In genomic region chr19:13732337-13732736, GRCh38 we compare ENCODE assay signal across 9 cellular contexts. TPM values are rescaled to one million over a fixed set of nuclear protein-coding genes. Genes with fewer than 3 reads are reported as not detected.
DNase-seq lines count a peak whose midpoint lies in the region; ATAC-seq and TF ChIP-seq lines count a peak whose summit lies in the region.
"Had no signal": no experiment of that assay in that cellular context is flagged by ENCODE, and none has a peak within 500 bp of the region (broad histone marks: within the 10 kb centered on the region; RNA-seq: fewer than 3 reads in every experiment).

No MANE protein-coding gene starts in this region.

- POLR2A ChIA-PET in activated CD4-positive, alpha-beta T cell treated with anti-CD3 and anti-CD28 coated beads, Interleukin-2, amount 10 ng/mL, durations not matched to agents 7 days and 5 days (lab: Charles Lee): no interaction called here

- peaks cover 18% of the 10 kb centered on the region for H3K4me1 Mint-ChIP-seq in activated CD4-positive, alpha-beta T cell treated with anti-CD3 and anti-CD28 coated beads, Interleukin-2, amount 10 ng/mL, durations not matched to agents 7 days and 5 days
- peaks cover 23% of the 10 kb centered on the region for H3K4me1 Mint-ChIP-seq in stimulated activated effector memory CD8-positive, alpha-beta T cell treated with anti-CD3 and anti-CD28 coated beads, Interleukin-12 subunit alpha, Interleukin-12 subunit beta, amount 100 ng/mL, for 72 hours

- no peaks in the 10 kb centered on the region for H3K27me3 Mint-ChIP-seq in activated CD4-positive, alpha-beta T cell treated with anti-CD3 and anti-CD28 coated beads, Interleukin-2, amount 10 ng/mL, durations not matched to agents 7 days and 5 days

- no peak overlapping the region for H3K27ac Mint-ChIP-seq in activated CD4-positive, alpha-beta T cell treated with anti-CD3 and anti-CD28 coated beads, Interleukin-2, amount 10 ng/mL, durations not matched to agents 7 days and 5 days
- no peak overlapping the region for H3K27ac Mint-ChIP-seq in stimulated activated effector memory CD8-positive, alpha-beta T cell treated with anti-CD3 and anti-CD28 coated beads, Interleukin-12 subunit alpha, Interleukin-12 subunit beta, amount 100 ng/mL, for 72 hours

- CTCF ChIA-PET in activated CD4-positive, alpha-beta T cell treated with anti-CD3 and anti-CD28 coated beads, Interleukin-2, amount 10 ng/mL, durations not matched to agents 7 days and 5 days (lab: Charles Lee): interaction anchor here (1.2 to 1.4 kb wide), 3 partner anchors 11 to 404 kb away, joined by 3 to 6 read pairs (median 3); partner anchors contain the start of gene ASF1B

- H3K9me3 Mint-ChIP-seq in activated CD4-positive, alpha-beta T cell treated with anti-CD3 and anti-CD28 coated beads, Interleukin-2, amount 10 ng/mL, durations not matched to agents 7 days and 5 days: no peaks in the 10 kb centered on the region
- no peaks in the 10 kb centered on the region for H3K9me3 Mint-ChIP-seq in stimulated activated effector memory CD8-positive, alpha-beta T cell treated with anti-CD3 and anti-CD28 coated beads, Interleukin-12 subunit alpha, Interleukin-12 subunit beta, amount 100 ng/mL, for 72 hours

- H3K4me3 Mint-ChIP-seq in activated CD4-positive, alpha-beta T cell treated with anti-CD3 and anti-CD28 coated beads, Interleukin-2, amount 10 ng/mL, durations not matched to agents 7 days and 5 days: peak overlapping the region; percentile 82
- H3K4me3 Mint-ChIP-seq in stimulated activated effector memory CD8-positive, alpha-beta T cell treated with anti-CD3 and anti-CD28 coated beads, Interleukin-12 subunit alpha, Interleukin-12 subunit beta, amount 100 ng/mL, for 72 hours: peak overlapping the region; percentile 87

- TF ChIP-seq CTCF in WI38 (IDR thresholded peaks at IDR 0.05; ENCODE audit: low read depth, low read length) (no peak), fibroblast of the aortic adventitia (IDR thresholded peaks at IDR 0.05; ENCODE audit: insufficient read depth, low read length) (no peak)

- H3K4me3 ChIP-seq in WI38 (ENCODE audit: low read depth, low read length): peak overlapping the region; percentile 67
- H3K4me3 ChIP-seq in fibroblast of the aortic adventitia (ENCODE audit: low read depth, low read length): peak overlapping the region; percentile 85

- DNase-seq in activated CD4-positive, alpha-beta T cell treated with anti-CD3 and anti-CD28 coated beads, Interleukin-2, amount 10 ng/mL, durations not matched to agents 7 days and 5 days: no peak
- DNase-seq in activated CD4-positive, alpha-beta T cell treated with anti-CD3 and anti-CD28 coated beads, Interleukin-2, amount 50 U/mL, for 4 hours: no peak
- no peak for DNase-seq in fibroblast of the aortic adventitia (ENCODE audit: low read depth)
- no peak for DNase-seq in stimulated activated effector memory CD8-positive, alpha-beta T cell treated with anti-CD3 and anti-CD28 coated beads, Interleukin-12 subunit alpha, Interleukin-12 subunit beta, amount 100 ng/mL, for 72 hours (ENCODE audit: low spot score in 2 of 2)
- no peak for DNase-seq in CD1c-positive myeloid dendritic cell (ENCODE audit: extremely low spot score)
- DNase-seq in NCI-H146 (lab: John Stamatoyannopoulos, UW): no peak
- DNase-seq: foreskin melanocyte had no signal

- ATAC-seq in stimulated activated effector memory CD8-positive, alpha-beta T cell treated with anti-CD3 and anti-CD28 coated beads, Interleukin-12 subunit alpha, Interleukin-12 subunit beta, amount 100 ng/mL, for 72 hours: no peak
- no peak for ATAC-seq in HG03565 (IDR thresholded peaks at IDR 0.05; ENCODE audit: unreplicated experiment)

- H3K36me3 Mint-ChIP-seq in activated CD4-positive, alpha-beta T cell treated with anti-CD3 and anti-CD28 coated beads, Interleukin-2, amount 10 ng/mL, durations not matched to agents 7 days and 5 days (ENCODE audit: low read depth): no peaks in the 10 kb centered on the region
- H3K36me3 Mint-ChIP-seq in stimulated activated effector memory CD8-positive, alpha-beta T cell treated with anti-CD3 and anti-CD28 coated beads, Interleukin-12 subunit alpha, Interleukin-12 subunit beta, amount 100 ng/mL, for 72 hours: peaks cover 8% of the 10 kb centered on the region

RNA-seq across cellular contexts. Expression of gene MRI1, which starts 32.0 kb away (rescaled TPM):
- 10 to 100 TPM; 46.2 to 46.6 TPM for total RNA-seq in activated CD4-positive, alpha-beta T cell treated with anti-CD3 and anti-CD28 coated beads, Interleukin-2, amount 10 ng/mL, durations not matched to agents 7 days and 5 days
- total RNA-seq in fibroblast of the aortic adventitia (ENCODE audit: low replicate concordance): 24.0 and 71.3 TPM in 2 replicates

RNA-seq across cellular contexts. Expression of gene C19orf53, which starts 41.9 kb away (rescaled TPM):
- 10 to 100 TPM; 91.3 to 92.5 TPM for total RNA-seq in activated CD4-positive, alpha-beta T cell treated with anti-CD3 and anti-CD28 coated beads, Interleukin-2, amount 10 ng/mL, durations not matched to agents 7 days and 5 days
- 43.3 and 78.0 TPM in 2 replicates for total RNA-seq in fibroblast of the aortic adventitia (ENCODE audit: low replicate concordance)
